8 cellular contexts compared by ENCODE assay signal in genomic region chr1:236058141-236058626, GRCh38. TPM values are rescaled to one million over a fixed set of nuclear protein-coding genes. Genes with fewer than 3 reads are reported as not detected.
DNase-seq lines count a peak whose midpoint lies in the region; ATAC-seq, FAIRE-seq and TF ChIP-seq lines count a peak whose summit lies in the region.

No MANE protein-coding gene starts in this region.

- H3K4me3 ChIP-seq in A549: no peak overlapping the region
- H3K4me3 ChIP-seq in upper lobe of right lung: no peak overlapping the region

- no peak overlapping the region for H3K4me3 Mint-ChIP-seq in T-helper 2 cell treated with Interferon-gamma antibody and Interleukin-4, amounts not matched to agents 5 μg/mL and 100 μg/mL, for 36 hours
- no peak overlapping the region for H3K4me3 Mint-ChIP-seq in activated T-helper 2 cell treated with anti-CD3 and anti-CD28 coated beads, Interferon-gamma antibody, Interleukin-2, Interleukin-4, amounts not matched to agents 10 μg/mL and 5 μg/mL and 100 μg/mL, durations not matched to agents 14 hours and 24 hours and 36 hours (ENCODE audit: low read depth)

- H3K27me3 ChIP-seq in upper lobe of right lung: no peaks in the 10 kb centered on the region

- 57% methylated on average over 3 of the region's 3 CpGs for WGBS in A549 (ENCODE audit: missing lambda C conversion rate)

- POLR2A ChIA-PET in A549 (lab: Yijun Ruan, JAX): no interaction called here

- peaks cover 5% of the 10 kb centered on the region; the same call in 1 of the 3 replicates for H3K9me3 ChIP-seq in A549
- H3K9me3 ChIP-seq in upper lobe of right lung: no peaks in the 10 kb centered on the region

- ATAC-seq in A549: no peak; a peak in 1 of 6 replicates
- peak; percentile 79 for ATAC-seq in GM19395 (IDR thresholded peaks at IDR 0.05; ENCODE audit: unreplicated experiment)
- ATAC-seq in HG03378 (IDR thresholded peaks at IDR 0.05; ENCODE audit: unreplicated experiment): peak; percentile 89
- ATAC-seq in upper lobe of right lung: no peak

- H3K36me3 Mint-ChIP-seq in T-helper 2 cell treated with Interferon-gamma antibody and Interleukin-4, amounts not matched to agents 5 μg/mL and 100 μg/mL, for 36 hours (ENCODE audit: low read depth): no peaks in the 10 kb centered on the region
- no peaks in the 10 kb centered on the region for H3K36me3 Mint-ChIP-seq in activated T-helper 2 cell treated with anti-CD3 and anti-CD28 coated beads, Interferon-gamma antibody, Interleukin-2, Interleukin-4, amounts not matched to agents 10 μg/mL and 5 μg/mL and 100 μg/mL, durations not matched to agents 14 hours and 24 hours and 36 hours (ENCODE audit: low read depth)

- FAIRE-seq in A549 (lab: Jason Lieb, UNC): no peak

- TF ChIP-seq CTCF in A549 (IDR thresholded peaks at IDR 0.05): no peak
- TF ChIP-seq CTCF in upper lobe of right lung (IDR thresholded peaks at IDR 0.05): no peak

- TF ChIP-seq POLR2A in A549 (IDR thresholded peaks at IDR 0.05; ENCODE audit: low read length): no peak

- H3K9me3 Mint-ChIP-seq in T-helper 2 cell treated with Interferon-gamma antibody and Interleukin-4, amounts not matched to agents 5 μg/mL and 100 μg/mL, for 36 hours: no peaks in the 10 kb centered on the region
- no peaks in the 10 kb centered on the region for H3K9me3 Mint-ChIP-seq in activated T-helper 2 cell treated with anti-CD3 and anti-CD28 coated beads, Interferon-gamma antibody, Interleukin-2, Interleukin-4, amounts not matched to agents 10 μg/mL and 5 μg/mL and 100 μg/mL, durations not matched to agents 14 hours and 24 hours and 36 hours

- H3K4me2 ChIP-seq in A549: peak overlapping the region; percentile 18; the same call in 1 of the 3 replicates

- H3K27ac ChIP-seq in A549 (no peak overlapping the region), upper lobe of right lung (no peak overlapping the region)

- DNase-seq in A549 (ENCODE audit: low read depth in 1 of 2, low spot score in 1 of 2) (no peak), fibroblast of the conjunctiva (ENCODE audit: low read depth) (peak; percentile 72), upper lobe of right lung (no peak)
- DNase-seq in T-helper 2 cell treated with Interferon-gamma antibody and Interleukin-4, amounts not matched to agents 5 μg/mL and 100 μg/mL, for 36 hours (ENCODE audit: low spot score): no peak
- no peak for DNase-seq in activated T-helper 2 cell treated with anti-CD3 and anti-CD28 coated beads, Interferon-gamma antibody, Interleukin-2, Interleukin-4, amounts not matched to agents 10 μg/mL and 5 μg/mL and 100 μg/mL, durations not matched to agents 14 hours and 24 hours and 36 hours (ENCODE audit: low spot score)
- DNase-seq in activated CD8-positive, alpha-beta memory T cell treated with anti-CD3 and anti-CD28 coated beads for 24 hours: no peak

- peaks cover 44% of the 10 kb centered on the region for H3K27me3 Mint-ChIP-seq in T-helper 2 cell treated with Interferon-gamma antibody and Interleukin-4, amounts not matched to agents 5 μg/mL and 100 μg/mL, for 36 hours (ENCODE audit: low read depth)
- peaks cover 38% of the 10 kb centered on the region for H3K27me3 Mint-ChIP-seq in activated T-helper 2 cell treated with anti-CD3 and anti-CD28 coated beads, Interferon-gamma antibody, Interleukin-2, Interleukin-4, amounts not matched to agents 10 μg/mL and 5 μg/mL and 100 μg/mL, durations not matched to agents 14 hours and 24 hours and 36 hours (ENCODE audit: low read depth)

- TF ChIP-seq RAD21 in A549 (conservative IDR thresholded peaks at IDR 0.05 in 1 of 2, IDR thresholded peaks at IDR 0.05 in 1 of 2): no peak

- H3K4me1 ChIP-seq in A549: no peaks in the 10 kb centered on the region
- no peaks in the 10 kb centered on the region for H3K4me1 ChIP-seq in upper lobe of right lung

- H3K27ac Mint-ChIP-seq in T-helper 2 cell treated with Interferon-gamma antibody and Interleukin-4, amounts not matched to agents 5 μg/mL and 100 μg/mL, for 36 hours: no peak overlapping the region
- no peak overlapping the region for H3K27ac Mint-ChIP-seq in activated T-helper 2 cell treated with anti-CD3 and anti-CD28 coated beads, Interferon-gamma antibody, Interleukin-2, Interleukin-4, amounts not matched to agents 10 μg/mL and 5 μg/mL and 100 μg/mL, durations not matched to agents 14 hours and 24 hours and 36 hours

- TF ChIP-seq EP300 in A549 (IDR thresholded peaks at IDR 0.05): no peak

- H3K4me1 Mint-ChIP-seq in T-helper 2 cell treated with Interferon-gamma antibody and Interleukin-4, amounts not matched to agents 5 μg/mL and 100 μg/mL, for 36 hours (ENCODE audit: low read depth): peaks cover 7% of the 10 kb centered on the region
- peaks cover 7% of the 10 kb centered on the region for H3K4me1 Mint-ChIP-seq in activated T-helper 2 cell treated with anti-CD3 and anti-CD28 coated beads, Interferon-gamma antibody, Interleukin-2, Interleukin-4, amounts not matched to agents 10 μg/mL and 5 μg/mL and 100 μg/mL, durations not matched to agents 14 hours and 24 hours and 36 hours (ENCODE audit: low read depth)

- CTCF ChIA-PET in A549 (lab: Yijun Ruan, JAX): interaction anchor here (1.7 kb wide), 1 partner anchor 83 kb away, joined by 3 read pairs; no protein-coding TSS in a partner anchor

- no peaks in the 10 kb centered on the region for H3K36me3 ChIP-seq in upper lobe of right lung

- intact Hi-C loops in upper lobe of right lung (cut with DNase I): no loop called here
- intact Hi-C loops in activated T-helper 2 cell treated with anti-CD3 and anti-CD28 coated beads, Interferon-gamma antibody, Interleukin-2, Interleukin-4, amounts not matched to agents 10 μg/mL and 5 μg/mL and 100 μg/mL, durations not matched to agents 14 hours and 24 hours and 36 hours (cut with micrococcal nuclease): no loop called here

TF ChIP-seq in A549, 52 proteins besides CTCF, POLR2A, EP300 and RAD21:
- no peak for TF ChIP-seq CHD2 (IDR thresholded peaks at IDR 0.05; ENCODE audit: low read length, partially characterized antibody)
- TF ChIP-seq RFX5 (IDR thresholded peaks at IDR 0.05): no peak
- no peak for TF ChIP-seq NFE2L2 (conservative IDR thresholded peaks at IDR 0.05; ENCODE audit: low read length)
- TF ChIP-seq ELK1 (IDR thresholded peaks at IDR 0.05; ENCODE audit: low read depth, low read length): no peak
- TF ChIP-seq PHF8 (IDR thresholded peaks at IDR 0.05; ENCODE audit: borderline replicate concordance, low read depth): no peak
- TF ChIP-seq CBX2 (IDR thresholded peaks at IDR 0.05; ENCODE audit: borderline replicate concordance, low read depth): no peak
- no peak for TF ChIP-seq GATA3 (IDR thresholded peaks at IDR 0.05; ENCODE audit: borderline replicate concordance)
- TF ChIP-seq RARB (CRISPR knock-in tag; IDR thresholded peaks at IDR 0.05): no peak
- TF ChIP-seq JUN (IDR thresholded peaks at IDR 0.05): no peak
- TF ChIP-seq BHLHE40 (IDR thresholded peaks at IDR 0.05; ENCODE audit: low read depth, low read length): no peak

RNA-seq across cellular contexts. Expression of gene NID1, which starts 6.7 kb away (rescaled TPM):
- polyA plus RNA-seq in A549 (2011; rRNA removed): 9.9 and 10.5 TPM in 2 replicates
- 3.9 and 5.0 TPM in 2 replicates for polyA plus RNA-seq in A549 (2012; cell fraction: cytosol; rRNA removed)
- polyA plus RNA-seq in A549 (2012; cell fraction: nucleus; rRNA removed): 10.1 and 10.3 TPM in 2 replicates
- polyA plus RNA-seq in A549 (2017; fragmentation: RNase III; extraction: RNeasy Plus Mini Kit Qiagen cat#74134 plus additional on column Dnase treatment): 4.6 to 7.1 TPM (median 6.8 TPM) in 3 replicates
- 12.1 and 12.3 TPM in 2 replicates for polyA minus RNA-seq in A549 (2011; rRNA and poly(A)+ RNA removed)
- total RNA-seq in upper lobe of right lung: 60.5 TPM
- 0.39 and 0.55 TPM in 2 replicates for total RNA-seq in activated T-helper 2 cell treated with anti-CD3 and anti-CD28 coated beads, Interferon-gamma antibody, Interleukin-2, Interleukin-4, amounts not matched to agents 10 μg/mL and 5 μg/mL and 100 μg/mL, durations not matched to agents 14 hours and 24 hours and 36 hours

Comparison
In these comparisons a context has a peak if more than half of its experiments do, and no peak if none do; other contexts are left out.
1. ATAC-seq: peak in GM19395 (single experiment) and HG03378 (single experiment); none in A549 (0 of 2) and upper lobe of right lung (single experiment).
2. RNA of gene NID1, which starts 6.7 kb away (total RNA-seq): 60.5 TPM in upper lobe of right lung (single experiment); 0.39 to 0.55 TPM in activated T-helper 2 cell treated with anti-CD3 and anti-CD28 coated beads, Interferon-gamma antibody, Interleukin-2, Interleukin-4, amounts not matched to agents 10 μg/mL and 5 μg/mL and 100 μg/mL, durations not matched to agents 14 hours and 24 hours and 36 hours; every median in the first group is over 10 times any median in the second.